25 cellular contexts compared by ENCODE assay signal in genomic region chr7:158564648-158565005, GRCh38.
"Had no signal": no experiment of that assay in that cellular context is flagged by ENCODE, and none has a peak within 500 bp of the region (broad histone marks: within the 10 kb centered on the region; RNA-seq: fewer than 3 reads in every experiment).

No MANE protein-coding gene starts in this region.

- H3K4me3 ChIP-seq: coronary artery, hepatocyte, left ventricle myocardium inferior, lower lobe of right lung, prostate gland, right lobe of liver, spleen, stomach, thoracic aorta had no signal

- H3K27ac Mint-ChIP-seq: stimulated activated naive B cell treated with anti-CD40 and anti-IgM and Interleukin-4, amounts not matched to agents 10 μg/mL and 1 μg/mL and 100 μg/mL, for 72 hours had no signal

- H3K9me3 ChIP-seq: left ventricle myocardium inferior, lower lobe of right lung, prostate gland, right lobe of liver, spleen, stomach, thoracic aorta had no signal

- DNase-seq: cerebellar nuclear complex; effector CD8-positive, alpha-beta T cell; foreskin melanocyte; head of caudate nucleus; kidney; left cardiac atrium; left ventricle myocardium inferior; lower lobe of right lung; mesenchymal stem cell; naive thymus-derived CD8-positive, alpha-beta T cell; occipital lobe; right lobe of liver; spleen; stimulated activated CD4-positive, alpha-beta T cell treated with anti-CD3 and anti-CD28 coated beads, Interleukin-15, amount 100 ng/mL, for 24 hours; stimulated activated CD4-positive, alpha-beta T cell treated with anti-CD3 and anti-CD28 coated beads, Interleukin-2, amount 100 ng/mL, for 24 hours; stimulated activated CD4-positive, alpha-beta T cell treated with anti-CD3 and anti-CD28 coated beads, Interleukin-4, amount 100 ng/mL, for 4 hours; stimulated activated naive B cell treated with anti-CD40 and anti-IgM and Interleukin-4, amounts not matched to agents 10 μg/mL and 1 μg/mL and 100 μg/mL, for 72 hours; stomach; substantia nigra; trophoblast cell had no signal

- H3K4me1 ChIP-seq: left ventricle myocardium inferior, lower lobe of right lung, parathyroid adenoma, prostate gland, right lobe of liver had no signal

- H3K4me3 Mint-ChIP-seq: naive thymus-derived CD8-positive, alpha-beta T cell; stimulated activated naive B cell treated with anti-CD40 and anti-IgM and Interleukin-4, amounts not matched to agents 10 μg/mL and 1 μg/mL and 100 μg/mL, for 72 hours had no signal

- H3K4me1 Mint-ChIP-seq: naive thymus-derived CD8-positive, alpha-beta T cell; stimulated activated naive B cell treated with anti-CD40 and anti-IgM and Interleukin-4, amounts not matched to agents 10 μg/mL and 1 μg/mL and 100 μg/mL, for 72 hours had no signal

- H2AFZ ChIP-seq: hepatocyte, parathyroid adenoma had no signal

- H3K9me3 Mint-ChIP-seq: naive thymus-derived CD8-positive, alpha-beta T cell; stimulated activated naive B cell treated with anti-CD40 and anti-IgM and Interleukin-4, amounts not matched to agents 10 μg/mL and 1 μg/mL and 100 μg/mL, for 72 hours had no signal

- H3K9ac ChIP-seq: parathyroid adenoma had no signal

- H3K79me2 ChIP-seq: hepatocyte had no signal

- H3K36me3 ChIP-seq: left ventricle myocardium inferior, lower lobe of right lung, prostate gland, right lobe of liver, spleen, stomach, thoracic aorta had no signal

- H3K36me3 Mint-ChIP-seq: naive thymus-derived CD8-positive, alpha-beta T cell; stimulated activated naive B cell treated with anti-CD40 and anti-IgM and Interleukin-4, amounts not matched to agents 10 μg/mL and 1 μg/mL and 100 μg/mL, for 72 hours had no signal

- H3K27ac ChIP-seq: coronary artery, hepatocyte, left ventricle myocardium inferior, lower lobe of right lung, parathyroid adenoma, prostate gland, right lobe of liver, spleen, thoracic aorta had no signal

- H3K4me2 ChIP-seq: hepatocyte had no signal
